ENCODE assay signal across 11 cellular contexts in genomic region chr16:79597775-79598174, GRCh38. TPM values are rescaled to one million over a fixed set of nuclear protein-coding genes. Genes with fewer than 3 reads are reported as not detected.
DNase-seq lines count a peak whose midpoint lies in the region; ATAC-seq, FAIRE-seq and TF ChIP-seq lines count a peak whose summit lies in the region.
"Had no signal": no experiment of that assay in that cellular context is flagged by ENCODE, and none has a peak within 500 bp of the region (broad histone marks: within the 10 kb centered on the region; RNA-seq: fewer than 3 reads in every experiment).

No MANE protein-coding gene starts in this region.

- H3K27me3 ChIP-seq in liver (ENCODE audit: control insufficient read depth in 4 of 4, insufficient read depth in 4 of 4, low read length in 3 of 4) (no peaks in the 10 kb centered on the region), HepG2 (ENCODE audit: control insufficient read depth in 1 of 2, insufficient read depth in 2 of 2, low read length in 2 of 2) (peaks cover 9 to 39% of the 10 kb centered on the region in 2 experiments), vagina (no peaks in the 10 kb centered on the region)
- H3K27me3 ChIP-seq in effector memory CD4-positive, alpha-beta T cell (replicated peaks; ENCODE audit: control insufficient read depth, insufficient read depth, low read length, poor library complexity, severe bottlenecking): no peaks in the 10 kb centered on the region

- peak overlapping the region; percentile 88 for H3K4me3 Mint-ChIP-seq in natural killer cell treated with Interleukin-12 subunit alpha and Interleukin-12 subunit beta and Interleukin-15 and Interleukin-18, amount 100 ng/mL, for 72 hours

- H3K36me3 Mint-ChIP-seq in natural killer cell treated with Interleukin-12 subunit alpha and Interleukin-12 subunit beta and Interleukin-15 and Interleukin-18, amount 100 ng/mL, for 72 hours: peaks cover 28% of the 10 kb centered on the region

- H3K9ac ChIP-seq in liver (ENCODE audit: low read depth in 1 of 2, low read length in 2 of 2): peak overlapping the region; percentile 55 to 96
- H3K9ac ChIP-seq in HepG2 (ENCODE audit: insufficient read depth, low read depth, low read length): no peak overlapping the region

- H3K27ac ChIP-seq in liver (ENCODE audit: low read depth in 1 of 2, low read length in 2 of 2) (peak overlapping the region; percentile 88 to 94), HepG2 (ENCODE audit: extremely low read length, insufficient read depth, low read length) (no peak overlapping the region), vagina (peak overlapping the region; percentile 95)
- peak overlapping the region; percentile 42 for H3K27ac ChIP-seq in effector memory CD4-positive, alpha-beta T cell (ENCODE audit: insufficient read depth, low read length, poor library complexity, severe bottlenecking)
- H3K27ac ChIP-seq: neutrophil had no signal

- TF ChIP-seq EP300 in HepG2 (IDR thresholded peaks at IDR 0.05; ENCODE audit: low read depth in 2 of 2, low read length in 2 of 2): no peak
- no peak for TF ChIP-seq EP300 in HepG2 (CRISPR knock-in tag; IDR thresholded peaks at IDR 0.05; ENCODE audit: borderline replicate concordance)

- no peak for FAIRE-seq in HepG2 (lab: Jason Lieb, UNC)
- FAIRE-seq: HTR-8/SVneo had no signal

- H3K27me3 Mint-ChIP-seq in natural killer cell treated with Interleukin-12 subunit alpha and Interleukin-12 subunit beta and Interleukin-15 and Interleukin-18, amount 100 ng/mL, for 72 hours: no peaks in the 10 kb centered on the region

- BruUV-seq in HepG2 (replicated peaks; lab: Mats Ljungman, UMichigan): no TSS peak

- H2AFZ ChIP-seq in HepG2 (ENCODE audit: low read length): no peak overlapping the region

- WGBS in liver: 11% methylated on average over 3 of the region's 3 CpGs
- 14% methylated on average over 3 of the region's 3 CpGs for WGBS in HepG2 (ENCODE audit: low lambda C conversion rate)

- peak overlapping the region; percentile 84 to 98 (median 97) for H3K4me3 ChIP-seq in liver (ENCODE audit: low read depth in 1 of 3, low read length in 3 of 3)
- no peak overlapping the region for H3K4me3 ChIP-seq in HepG2 (replicated peaks in 1 of 3; ENCODE audit: insufficient read depth in 1 of 3, low read depth in 2 of 3, low read length in 3 of 3)
- peak overlapping the region; percentile 57 for H3K4me3 ChIP-seq in effector memory CD4-positive, alpha-beta T cell (ENCODE audit: insufficient read depth, low read depth, low read length, poor library complexity, severe bottlenecking)
- H3K4me3 ChIP-seq in vagina: peak overlapping the region; percentile 83 to 91

- no peak for DNase-seq in HepG2 (ENCODE audit: low spot score)
- DNase-seq in effector memory CD4-positive, alpha-beta T cell: no peak
- DNase-seq in natural killer cell treated with Interleukin-12 subunit alpha and Interleukin-12 subunit beta and Interleukin-15 and Interleukin-18, amount 100 ng/mL, for 72 hours (ENCODE audit: low spot score): no peak
- DNase-seq in vagina (ENCODE audit: extremely low spot score in 2 of 2): no peak
- no peak for DNase-seq in NCI-H510A treated with DMSO at 0.1 percent for 48 hours (lab: John Stamatoyannopoulos, UW)
- DNase-seq: SHP77 had no signal

- peak overlapping the region; percentile 73 to 79 for H3K27ac Mint-ChIP-seq in natural killer cell treated with Interleukin-12 subunit alpha and Interleukin-12 subunit beta and Interleukin-15 and Interleukin-18, amount 100 ng/mL, for 72 hours

- intact Hi-C loops in HepG2 (cut with micrococcal nuclease; ENCODE audit: unreplicated experiment): no loop called here
- intact Hi-C loops in vagina (cut with DNase I): loop anchor here (10.0 kb wide), 1 partner anchor 913 kb away; no protein-coding TSS in a partner anchor

- H3K4me1 ChIP-seq in liver (ENCODE audit: control insufficient read depth in 4 of 4, insufficient read depth in 4 of 4, low read length in 3 of 4) (peaks cover 6 to 41% (median 27%) of the 10 kb centered on the region in 4 donors), HepG2 (ENCODE audit: insufficient read depth, low read length) (peaks cover 25% of the 10 kb centered on the region), vagina (peaks cover 31% of the 10 kb centered on the region)
- no peaks in the 10 kb centered on the region for H3K4me1 ChIP-seq in effector memory CD4-positive, alpha-beta T cell (ENCODE audit: control insufficient read depth, insufficient read depth, low read length, poor library complexity, severe bottlenecking)

- no peaks in the 10 kb centered on the region for H4K20me1 ChIP-seq in HepG2 (ENCODE audit: insufficient read depth, low read length)

- no peaks in the 10 kb centered on the region for H3K79me2 ChIP-seq in HepG2 (ENCODE audit: insufficient read depth, low read length)

- TF ChIP-seq CTCF in liver (IDR thresholded peaks at IDR 0.05; ENCODE audit: low read depth, low read length, missing input control) (no peak), HepG2 (CRISPR knock-in tag; IDR thresholded peaks at IDR 0.05) (no peak), vagina (IDR thresholded peaks at IDR 0.05) (no peak)

- peaks cover 40 to 60% of the 10 kb centered on the region in 2 donors for H3K4me1 Mint-ChIP-seq in natural killer cell treated with Interleukin-12 subunit alpha and Interleukin-12 subunit beta and Interleukin-15 and Interleukin-18, amount 100 ng/mL, for 72 hours (ENCODE audit: low read depth in 2 of 2)

- TF ChIP-seq RAD21 in liver (IDR thresholded peaks at IDR 0.05): no peak
- TF ChIP-seq RAD21 in HepG2 (CRISPR knock-in tag; IDR thresholded peaks at IDR 0.05): no peak

- H3K9me3 ChIP-seq in liver (ENCODE audit: control insufficient read depth in 4 of 4, low read length in 3 of 4): no peaks in the 10 kb centered on the region
- H3K9me3 ChIP-seq in HepG2 (ENCODE audit: low read length): no peaks in the 10 kb centered on the region
- no peaks in the 10 kb centered on the region for H3K9me3 ChIP-seq in effector memory CD4-positive, alpha-beta T cell (ENCODE audit: control insufficient read depth, low read length)
- H3K9me3 ChIP-seq in vagina: no peaks in the 10 kb centered on the region
- H3K9me3 ChIP-seq: neutrophil had no signal

- H3K4me2 ChIP-seq in HepG2 (ENCODE audit: low read depth, low read length): no peak overlapping the region

- H3K36me3 ChIP-seq in liver (ENCODE audit: control insufficient read depth in 4 of 4, insufficient read depth in 3 of 4, low read depth in 1 of 4, low read length in 3 of 4) (peaks cover 0 to 2% (median 0%) of the 10 kb centered on the region in 4 donors), HepG2 (replicated peaks in 1 of 2; ENCODE audit: control insufficient read depth in 1 of 2, insufficient read depth in 2 of 2, low read length in 2 of 2) (no peaks in the 10 kb centered on the region), vagina (no peaks in the 10 kb centered on the region)
- no peaks in the 10 kb centered on the region for H3K36me3 ChIP-seq in effector memory CD4-positive, alpha-beta T cell (ENCODE audit: control insufficient read depth, insufficient read depth, low read length)
- H3K36me3 ChIP-seq: neutrophil had no signal

- H3K9me3 Mint-ChIP-seq in natural killer cell treated with Interleukin-12 subunit alpha and Interleukin-12 subunit beta and Interleukin-15 and Interleukin-18, amount 100 ng/mL, for 72 hours: no peaks in the 10 kb centered on the region

- POLR2A ChIA-PET in HepG2 (lab: Yijun Ruan, JAX): no interaction called here

- TF ChIP-seq POLR2A in HepG2 (IDR thresholded peaks at IDR 0.05; ENCODE audit: insufficient read depth in 1 of 2, low read depth in 2 of 2, low read length in 2 of 2) (no peak), vagina (IDR thresholded peaks at IDR 0.05) (no peak)

- in situ Hi-C loops in HepG2 (cut with HindIII; ENCODE audit: extremely low pct_ligation_motif_present, low pct_unique_long_range_greater_than_20kb): no loop called here

- CTCF ChIA-PET in HepG2 (lab: Yijun Ruan, JAX; ENCODE audit: low intra/inter-chr PET ratio, low total read pairs): no interaction called here

- ATAC-seq in HepG2 (no peak), GM21619 (IDR thresholded peaks at IDR 0.05; ENCODE audit: unreplicated experiment) (no peak), GM19463 (IDR thresholded peaks at IDR 0.05; ENCODE audit: unreplicated experiment) (no peak)
- no peak for ATAC-seq in natural killer cell treated with Interleukin-12 subunit alpha and Interleukin-12 subunit beta and Interleukin-15 and Interleukin-18, amount 100 ng/mL, for 72 hours

TF ChIP-seq in liver, 16 proteins besides CTCF, POLR2A, EP300 and RAD21 (continues in another document):
- TF ChIP-seq RXRA (IDR thresholded peaks at IDR 0.05): no peak
- no peak for TF ChIP-seq HNF4A (conservative IDR thresholded peaks at IDR 0.05)

TF ChIP-seq in HepG2, 621 proteins besides CTCF, POLR2A, EP300 and RAD21 (continues in another document):
- no peak for TF ChIP-seq ATAD3A (CRISPR knock-in tag; IDR thresholded peaks at IDR 0.05)
- TF ChIP-seq AHR (CRISPR knock-in tag; IDR thresholded peaks at IDR 0.05): no peak

RNA-seq across cellular contexts. Expression of gene MAF, which starts 2.8 kb away (rescaled TPM):
- 10 to 100 TPM; 16.0 to 20.9 TPM for total RNA-seq in liver
- 10 to 100 TPM in 1 of 2 donors, 1 to 10 TPM in 1; 9.7 to 17.5 TPM for polyA plus RNA-seq in liver
- total RNA-seq in HepG2 (2016; rRNA removed; fragmentation: Illumina TruSeq; extraction: Trizol): 0.10 and 0.31 TPM in 2 replicates
- under 0.01 and 0.10 TPM in 2 replicates for total RNA-seq in HepG2 (2016; cell fraction: cytosol; rRNA removed; fragmentation: Illumina TruSeq; extraction: Trizol; ENCODE audit: low read depth)
- 0.15 and 0.30 TPM in 2 replicates for total RNA-seq in HepG2 (2016; cell fraction: insoluble cytoplasmic fraction; rRNA removed; fragmentation: Illumina TruSeq; extraction: Trizol)
- total RNA-seq in HepG2 (2016; cell fraction: membrane; rRNA removed; fragmentation: Illumina TruSeq; extraction: Trizol): 0.06 and 0.14 TPM in 2 replicates
- total RNA-seq in HepG2 (2016; cell fraction: nucleus; rRNA removed; fragmentation: Illumina TruSeq; extraction: Trizol): 0.47 and 0.65 TPM in 2 replicates
- 0.07 and 0.13 TPM in 2 replicates for polyA plus RNA-seq in HepG2 (2011; rRNA removed)
- 0.01 and 0.09 TPM in 2 replicates for polyA plus RNA-seq in HepG2 (2011; cell fraction: cytosol; rRNA removed)
- 0.18 and 0.31 TPM in 2 replicates for polyA plus RNA-seq in HepG2 (2011; cell fraction: nucleus; rRNA removed)
- 0.03 and 0.04 TPM in 2 replicates for polyA plus RNA-seq in HepG2 (2012)
- not detected in 2 replicates for polyA plus RNA-seq in HepG2 (2016; cell fraction: cytosol; fragmentation: Illumina TruSeq; extraction: Trizol; ENCODE audit: low read depth)
- polyA plus RNA-seq in HepG2 (2016; cell fraction: insoluble cytoplasmic fraction; fragmentation: Illumina TruSeq; extraction: Trizol; ENCODE audit: low read depth): 0.25 and 0.30 TPM in 2 replicates
- 0.08 and 0.10 TPM in 2 replicates for polyA plus RNA-seq in HepG2 (2016; cell fraction: membrane; fragmentation: Illumina TruSeq; extraction: Trizol; ENCODE audit: low read depth)
- 0.51 and 0.52 TPM in 2 replicates for polyA plus RNA-seq in HepG2 (2016; cell fraction: nucleus; fragmentation: Illumina TruSeq; extraction: Trizol; ENCODE audit: insufficient read depth, low read depth)
- 0.12 TPM in 1 of 2 replicates, not detected in the other for polyA minus RNA-seq in HepG2 (2011; rRNA and poly(A)+ RNA removed; ENCODE audit: low replicate concordance)
- 0.20 and 0.35 TPM in 2 replicates for polyA minus RNA-seq in HepG2 (2011; cell fraction: cytosol; rRNA and poly(A)+ RNA removed)
- polyA minus RNA-seq in HepG2 (2011; cell fraction: nucleus; rRNA and poly(A)+ RNA removed): 0.25 and 0.26 TPM in 2 replicates
- total RNA-seq in natural killer cell treated with Interleukin-12 subunit alpha and Interleukin-12 subunit beta and Interleukin-15 and Interleukin-18, amount 100 ng/mL, for 72 hours: 10 to 100 TPM in 1 of 2 donors, 1 to 10 TPM in 1; 5.6 to 41.9 TPM
- total RNA-seq in vagina: 52.5 TPM

Comparison
In these comparisons a context has a peak if more than half of its experiments do, and no peak if none do; other contexts are left out.
1. H3K4me3 ChIP-seq: peak in liver (3 of 3), effector memory CD4-positive, alpha-beta T cell (single experiment) and vagina (2 of 2); none in HepG2 (0 of 3).
2. RNA of gene MAF, which starts 2.8 kb away (total RNA-seq): 52.5 TPM in vagina (single experiment), 5.6 to 41.9 TPM in natural killer cell treated with Interleukin-12 subunit alpha and Interleukin-12 subunit beta and Interleukin-15 and Interleukin-18, amount 100 ng/mL, for 72 hours and 16.0 to 20.9 TPM in liver; under 0.01 to 0.65 TPM in HepG2; every median in the first group is over 4 times any median in the second.